ENCODE assay signal across 8 cellular contexts in genomic region chr1:2557146-2558029, GRCh38. TPM values are rescaled to one million over a fixed set of nuclear protein-coding genes. Genes with fewer than 3 reads are reported as not detected.
DNase-seq lines count a peak whose midpoint lies in the region; ATAC-seq, FAIRE-seq and TF ChIP-seq lines count a peak whose summit lies in the region.
"Had no signal": no experiment of that assay in that cellular context is flagged by ENCODE, and none has a peak within 500 bp of the region (broad histone marks: within the 10 kb centered on the region; RNA-seq: fewer than 3 reads in every experiment).

No MANE protein-coding gene starts in this region.

- intact Hi-C loops in activated CD4-positive, alpha-beta memory T cell treated with anti-CD3 and anti-CD28 coated beads for 36 hours (cut with micrococcal nuclease): no loop called here
- intact Hi-C loops in spleen (cut with DNase I; ENCODE audit: low total_unique reads): no loop called here

- TF ChIP-seq CTCF in glutamatergic neuron (IDR thresholded peaks at IDR 0.05; ENCODE audit: partially characterized antibody, unreplicated experiment) (no peak), spleen (IDR thresholded peaks at IDR 0.05 in 8 of 11, conservative IDR thresholded peaks at IDR 0.05 in 3 of 11) (peak in 1 of 11 experiments; percentile 11)

- H3K36me3 ChIP-seq in spleen: peaks cover 0 to 50% (median 46%) of the 10 kb centered on the region in 6 donors

- peak; percentile 70 for FAIRE-seq in GM19239 (lab: Jason Lieb, UNC)
- FAIRE-seq: endometrium had no signal

- H3K4me1 ChIP-seq in spleen: peaks cover 37 to 79% (median 58%) of the 10 kb centered on the region in 6 donors

- peak overlapping the region; percentile 96 to 99 (median 98) for H3K27ac ChIP-seq in spleen

- H3K9me3 Mint-ChIP-seq in activated CD4-positive, alpha-beta memory T cell treated with anti-CD3 and anti-CD28 coated beads for 36 hours: no peaks in the 10 kb centered on the region
- H3K9me3 Mint-ChIP-seq in glutamatergic neuron (ENCODE audit: unreplicated experiment): peaks cover 3% of the 10 kb centered on the region

- peak overlapping the region; percentile 60 to 95 (median 74) for H3K4me3 ChIP-seq in spleen

- H3K4me1 Mint-ChIP-seq in activated CD4-positive, alpha-beta memory T cell treated with anti-CD3 and anti-CD28 coated beads for 36 hours (ENCODE audit: low read depth): peaks cover 34% of the 10 kb centered on the region
- H3K4me1 Mint-ChIP-seq in glutamatergic neuron (ENCODE audit: low read depth, unreplicated experiment): peaks cover 12% of the 10 kb centered on the region

- no peaks in the 10 kb centered on the region for H3K27me3 Mint-ChIP-seq in activated CD4-positive, alpha-beta memory T cell treated with anti-CD3 and anti-CD28 coated beads for 36 hours
- H3K27me3 Mint-ChIP-seq in glutamatergic neuron (ENCODE audit: unreplicated experiment): peaks cover 7% of the 10 kb centered on the region

- ATAC-seq in HG02852 (IDR thresholded peaks at IDR 0.05; ENCODE audit: unreplicated experiment): no peak
- no peak for ATAC-seq in HG03135 (IDR thresholded peaks at IDR 0.05; ENCODE audit: unreplicated experiment)
- ATAC-seq in GM21619 (IDR thresholded peaks at IDR 0.05; ENCODE audit: unreplicated experiment): no peak

- 52 to 64% (median 56%) methylated on average over 11 to 21 of the region's 21 CpGs for WGBS in spleen, 5 donors

- peak overlapping the region; percentile 99 for H3K27ac Mint-ChIP-seq in activated CD4-positive, alpha-beta memory T cell treated with anti-CD3 and anti-CD28 coated beads for 36 hours
- no peak overlapping the region for H3K27ac Mint-ChIP-seq in glutamatergic neuron (ENCODE audit: unreplicated experiment)

- no peak for TF ChIP-seq POLR2A in spleen (IDR thresholded peaks at IDR 0.05)

- H3K27me3 ChIP-seq in spleen (replicated peaks in 1 of 7): no peaks in the 10 kb centered on the region

- CTCF ChIA-PET in activated CD4-positive, alpha-beta memory T cell treated with anti-CD3 and anti-CD28 coated beads for 36 hours (lab: Charles Lee): interaction anchor here (1.4 to 2.7 kb wide), 5 partner anchors 10 to 142 kb away, joined by 3 to 18 read pairs (median 9); no protein-coding TSS in a partner anchor

- peaks cover 22% of the 10 kb centered on the region for H3K36me3 Mint-ChIP-seq in activated CD4-positive, alpha-beta memory T cell treated with anti-CD3 and anti-CD28 coated beads for 36 hours
- H3K36me3 Mint-ChIP-seq in glutamatergic neuron (ENCODE audit: unreplicated experiment): no peaks in the 10 kb centered on the region

- no peaks in the 10 kb centered on the region for H3K9me3 ChIP-seq in spleen

- peak overlapping the region; percentile 99 for H3K4me3 Mint-ChIP-seq in activated CD4-positive, alpha-beta memory T cell treated with anti-CD3 and anti-CD28 coated beads for 36 hours
- no peak overlapping the region for H3K4me3 Mint-ChIP-seq in glutamatergic neuron (ENCODE audit: unreplicated experiment)

- POLR2A ChIA-PET in activated CD4-positive, alpha-beta memory T cell treated with anti-CD3 and anti-CD28 coated beads for 36 hours (lab: Charles Lee): interaction anchor here (1.2 to 3.8 kb wide), 8 partner anchors 8 to 31 kb away, joined by 3 to 67 read pairs (median 12); partner anchors contain the start of genes PANK4 and PRXL2B

- no peak for DNase-seq in GM19239 (ENCODE audit: insufficient read length, low spot score)
- no peak for DNase-seq in activated CD4-positive, alpha-beta memory T cell treated with anti-CD3 and anti-CD28 coated beads for 36 hours
- DNase-seq in glutamatergic neuron: peak; percentile 14
- no peak for DNase-seq in spleen

RNA-seq across cellular contexts. Expression of gene TNFRSF14, which starts 1.2 kb away (rescaled TPM):
- 100 to 1,000 TPM; 145 to 152 TPM for total RNA-seq in activated CD4-positive, alpha-beta memory T cell treated with anti-CD3 and anti-CD28 coated beads for 36 hours
- 1.2 TPM for total RNA-seq in glutamatergic neuron (ENCODE audit: unreplicated experiment)
- 100 to 1,000 TPM; 146 to 203 (median 190) TPM for total RNA-seq in spleen
- polyA plus RNA-seq in spleen: 100 to 1,000 TPM; 167 to 366 (median 302) TPM

RNA-seq across cellular contexts. Expression of gene HES5, which starts 27.3 kb away (rescaled TPM):
- under 1 TPM in 1 of 2 experiments, not detected in 1; 0.17 TPM for total RNA-seq in activated CD4-positive, alpha-beta memory T cell treated with anti-CD3 and anti-CD28 coated beads for 36 hours
- total RNA-seq in glutamatergic neuron (ENCODE audit: unreplicated experiment): 21.2 TPM
- total RNA-seq in spleen: under 1 TPM in 4 of 7 donors, not detected in 3; 0.36 to 0.54 (median 0.42) TPM
- polyA plus RNA-seq in spleen: under 1 TPM in 1 of 3 donors, not detected in 2; 0.36 TPM

RNA-seq across cellular contexts. Expression of gene PRXL2B, which starts 29.2 kb away (rescaled TPM):
- total RNA-seq in activated CD4-positive, alpha-beta memory T cell treated with anti-CD3 and anti-CD28 coated beads for 36 hours: 10 to 100 TPM; 28.2 to 34.6 TPM
- 46.1 TPM for total RNA-seq in glutamatergic neuron (ENCODE audit: unreplicated experiment)
- 10 to 100 TPM; 21.9 to 43.0 (median 26.7) TPM for total RNA-seq in spleen
- 10 to 100 TPM; 10.7 to 29.0 (median 13.2) TPM for polyA plus RNA-seq in spleen

RNA-seq across cellular contexts. Expression of gene PANK4, which starts 31.0 kb away (rescaled TPM):
- total RNA-seq in activated CD4-positive, alpha-beta memory T cell treated with anti-CD3 and anti-CD28 coated beads for 36 hours: 10 to 100 TPM; 42.6 to 45.1 TPM
- total RNA-seq in glutamatergic neuron (ENCODE audit: unreplicated experiment) (58.5 TPM), spleen (10 to 100 TPM; 34.9 to 49.5 (median 47.6) TPM)
- polyA plus RNA-seq in spleen: 10 to 100 TPM; 13.8 to 30.6 (median 14.0) TPM

Comparison
In these comparisons a context has a peak if more than half of its experiments do, and no peak if none do; other contexts are left out.
1. RNA of gene TNFRSF14, which starts 1.2 kb away (total RNA-seq): 146 to 203 TPM in spleen and 145 to 152 TPM in activated CD4-positive, alpha-beta memory T cell treated with anti-CD3 and anti-CD28 coated beads for 36 hours; 1.2 TPM in glutamatergic neuron (single experiment); every median in the first group is over 10 times any median in the second.
2. RNA of gene HES5, which starts 27.3 kb away (total RNA-seq): 21.2 TPM in glutamatergic neuron (single experiment); 0.36 to 0.54 TPM in spleen and 0.17 TPM in activated CD4-positive, alpha-beta memory T cell treated with anti-CD3 and anti-CD28 coated beads for 36 hours; every median in the first group is over 10 times any median in the second.